1 cellular context compared by ENCODE assay signal in the genomic region with DNA sequence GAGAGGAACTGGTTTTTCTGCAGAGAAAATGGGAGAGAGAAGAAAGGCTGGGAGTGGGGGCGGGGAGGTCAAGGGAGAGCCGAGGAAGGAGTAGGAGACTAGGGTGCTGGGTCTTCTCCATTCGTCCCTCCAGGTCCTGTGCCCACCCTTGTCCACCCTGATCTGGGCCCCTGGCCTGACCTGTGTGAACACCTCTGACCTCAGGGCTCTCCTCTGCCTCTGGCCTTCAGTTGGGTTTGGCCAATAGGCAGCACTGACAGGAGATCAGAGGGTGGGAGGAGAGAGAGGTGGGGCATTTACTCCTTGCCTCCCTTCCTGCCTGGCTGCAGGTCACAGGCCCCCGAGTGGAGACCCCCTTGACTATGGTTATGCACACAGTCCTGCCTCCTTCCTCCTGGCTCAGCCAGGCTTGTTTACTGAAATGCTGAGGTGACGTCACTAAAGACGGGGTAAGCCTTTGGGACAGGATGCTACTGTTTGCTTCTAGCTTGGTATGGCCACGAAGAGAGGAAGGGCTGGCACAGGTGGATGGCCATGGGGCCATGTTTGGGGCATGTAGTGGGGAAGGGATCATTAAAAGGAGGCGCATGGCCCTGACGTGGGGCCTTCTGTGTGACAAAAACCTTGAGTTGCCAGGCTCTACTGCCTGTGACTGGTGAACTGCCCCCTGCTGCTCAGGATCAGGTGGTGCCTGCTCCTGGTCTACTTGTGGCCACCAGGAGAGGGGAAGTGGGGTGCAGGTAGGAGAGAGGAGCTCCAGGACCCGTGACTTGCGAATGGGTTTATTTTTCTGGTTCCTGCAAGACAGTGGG.
TF ChIP-seq lines count a peak whose summit lies in the region.

No MANE protein-coding gene starts in this region.

TF ChIP-seq in HCT116, 20 proteins besides CTCF, POLR2A, EP300 and RAD21 (continued from another document):
- TF ChIP-seq ELF1 (IDR thresholded peaks at IDR 0.05; ENCODE audit: borderline replicate concordance, low read depth) (no peak), CEBPB (IDR thresholded peaks at IDR 0.05; ENCODE audit: low read depth) (no peak), ZNF274 (IDR thresholded peaks at IDR 0.05; ENCODE audit: low read depth, low read length) (no peak), SRF (IDR thresholded peaks at IDR 0.05; ENCODE audit: low read depth) (no peak), POLR2AphosphoS5 (IDR thresholded peaks at IDR 0.05; ENCODE audit: low read depth, low read length) (no peak), EZH2 (IDR thresholded peaks at IDR 0.05) (no peak), EZH2phosphoT487 (IDR thresholded peaks at IDR 0.05; ENCODE audit: borderline replicate concordance) (no peak)
- TF ChIP-seq, protein P1, sequence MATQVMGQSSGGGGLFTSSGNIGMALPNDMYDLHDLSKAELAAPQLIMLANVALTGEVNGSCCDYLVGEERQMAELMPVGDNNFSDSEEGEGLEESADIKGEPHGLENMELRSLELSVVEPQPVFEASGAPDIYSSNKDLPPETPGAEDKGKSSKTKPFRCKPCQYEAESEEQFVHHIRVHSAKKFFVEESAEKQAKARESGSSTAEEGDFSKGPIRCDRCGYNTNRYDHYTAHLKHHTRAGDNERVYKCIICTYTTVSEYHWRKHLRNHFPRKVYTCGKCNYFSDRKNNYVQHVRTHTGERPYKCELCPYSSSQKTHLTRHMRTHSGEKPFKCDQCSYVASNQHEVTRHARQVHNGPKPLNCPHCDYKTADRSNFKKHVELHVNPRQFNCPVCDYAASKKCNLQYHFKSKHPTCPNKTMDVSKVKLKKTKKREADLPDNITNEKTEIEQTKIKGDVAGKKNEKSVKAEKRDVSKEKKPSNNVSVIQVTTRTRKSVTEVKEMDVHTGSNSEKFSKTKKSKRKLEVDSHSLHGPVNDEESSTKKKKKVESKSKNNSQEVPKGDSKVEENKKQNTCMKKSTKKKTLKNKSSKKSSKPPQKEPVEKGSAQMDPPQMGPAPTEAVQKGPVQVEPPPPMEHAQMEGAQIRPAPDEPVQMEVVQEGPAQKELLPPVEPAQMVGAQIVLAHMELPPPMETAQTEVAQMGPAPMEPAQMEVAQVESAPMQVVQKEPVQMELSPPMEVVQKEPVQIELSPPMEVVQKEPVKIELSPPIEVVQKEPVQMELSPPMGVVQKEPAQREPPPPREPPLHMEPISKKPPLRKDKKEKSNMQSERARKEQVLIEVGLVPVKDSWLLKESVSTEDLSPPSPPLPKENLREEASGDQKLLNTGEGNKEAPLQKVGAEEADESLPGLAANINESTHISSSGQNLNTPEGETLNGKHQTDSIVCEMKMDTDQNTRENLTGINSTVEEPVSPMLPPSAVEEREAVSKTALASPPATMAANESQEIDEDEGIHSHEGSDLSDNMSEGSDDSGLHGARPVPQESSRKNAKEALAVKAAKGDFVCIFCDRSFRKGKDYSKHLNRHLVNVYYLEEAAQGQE (IDR thresholded peaks at IDR 0.05; ENCODE audit: low read depth), result no peak
- TF ChIP-seq, protein P2, sequence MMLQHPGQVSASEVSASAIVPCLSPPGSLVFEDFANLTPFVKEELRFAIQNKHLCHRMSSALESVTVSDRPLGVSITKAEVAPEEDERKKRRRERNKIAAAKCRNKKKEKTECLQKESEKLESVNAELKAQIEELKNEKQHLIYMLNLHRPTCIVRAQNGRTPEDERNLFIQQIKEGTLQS (IDR thresholded peaks at IDR 0.05), result no peak
